In genomic region chr3:102229062-102229655, GRCh38 we compare ENCODE assay signal across 8 cellular contexts.
DNase-seq lines count a peak whose midpoint lies in the region; ATAC-seq and TF ChIP-seq lines count a peak whose summit lies in the region.

No MANE protein-coding gene starts in this region.

- peak; percentile 72 for DNase-seq in DMS 273 treated with DMSO at 0.1 percent for 48 hours (lab: John Stamatoyannopoulos, UW)
- peak; percentile 76 for DNase-seq in LHCN-M2 (ENCODE audit: low read depth)
- DNase-seq in RKO (ENCODE audit: low spot score), result peak; percentile 81
- DNase-seq in activated T-cell treated with anti-CD3 and anti-CD28 coated beads, Interleukin-2, amount 50 U/mL, for 48 hours, result peak; percentile 87
- DNase-seq in fibroblast of villous mesenchyme (ENCODE audit: low read depth), result peak; percentile 77
- DNase-seq in nucleus accumbens (lab: John Stamatoyannopoulos, UW), result peak in 48 of 56 donors; percentile 4 to 88 (median 59)
- DNase-seq in suprapubic skin (ENCODE audit: low spot score in 2 of 2), result peak in 1 of 2 donors; percentile 73

- no peaks in the 10 kb centered on the region for H3K27me3 ChIP-seq in suprapubic skin

- no peak for TF ChIP-seq POLR2A in suprapubic skin (IDR thresholded peaks at IDR 0.05)

- peak; percentile 97 for TF ChIP-seq CTCF in fibroblast of villous mesenchyme (IDR thresholded peaks at IDR 0.05; ENCODE audit: insufficient read depth, low read depth, low read length)
- peak; percentile 79 to 92 for TF ChIP-seq CTCF in suprapubic skin (IDR thresholded peaks at IDR 0.05)

- H3K9me3 ChIP-seq in suprapubic skin, result no peaks in the 10 kb centered on the region

- no peaks in the 10 kb centered on the region for H3K36me3 ChIP-seq in suprapubic skin

- no peak for TF ChIP-seq EP300 in suprapubic skin (IDR thresholded peaks at IDR 0.05)

- no peak overlapping the region for H3K27ac ChIP-seq in suprapubic skin

- H3K4me1 ChIP-seq in suprapubic skin, result peaks cover 12% of the 10 kb centered on the region

- no peak overlapping the region for H3K4me3 ChIP-seq in fibroblast of villous mesenchyme (ENCODE audit: low read depth, low read length)
- no peak overlapping the region for H3K4me3 ChIP-seq in suprapubic skin

- 21% methylated on average over 7 of the region's 7 CpGs for WGBS in suprapubic skin

- ATAC-seq in GM21529 (IDR thresholded peaks at IDR 0.05; ENCODE audit: unreplicated experiment), result peak; percentile 52
